8 cellular contexts compared by ENCODE assay signal in genomic region chr14:23056257-23056955, GRCh38. TPM values are rescaled to one million over a fixed set of nuclear protein-coding genes. Genes with fewer than 3 reads are reported as not detected.
DNase-seq lines count a peak whose midpoint lies in the region; ATAC-seq and TF ChIP-seq lines count a peak whose summit lies in the region.

No MANE protein-coding gene starts in this region.

- no peaks in the 10 kb centered on the region for H3K27me3 ChIP-seq in kidney epithelial cell (ENCODE audit: control insufficient read depth, insufficient read depth, low read length)

- H3K27me3 Mint-ChIP-seq in MCF 10A (ENCODE audit: insufficient read depth, unreplicated experiment) = no peaks in the 10 kb centered on the region

- intact Hi-C loops in MCF 10A (cut with micrococcal nuclease) = loop anchor here (1.0 to 5.0 kb wide), 2 partner anchors 53 to 234 kb away; no protein-coding TSS in a partner anchor

- peaks cover 44% of the 10 kb centered on the region for H3K36me3 Mint-ChIP-seq in MCF 10A (ENCODE audit: insufficient read depth, unreplicated experiment)

- no peaks in the 10 kb centered on the region for H3K9me3 Mint-ChIP-seq in MCF 10A (ENCODE audit: unreplicated experiment)

- DNase-seq in MCF 10A (ENCODE audit: unreplicated experiment) (peak; percentile 74), kidney epithelial cell (ENCODE audit: low read depth) (no peak), inferior parietal cortex (ENCODE audit: extremely low spot score) (no peak), HUDEP-2 (lab: John Stamatoyannopoulos, UW; ENCODE audit: unreplicated experiment in 76 of 76) (no peak)
- DNase-seq in stimulated activated CD4-positive, alpha-beta T cell treated with anti-CD3 and anti-CD28 coated beads, Interleukin-2, amount 100 ng/mL, for 48 hours = peak; percentile 49 to 62

- H3K36me3 ChIP-seq in kidney epithelial cell (ENCODE audit: control insufficient read depth, insufficient read depth, low read length) = peaks cover 3% of the 10 kb centered on the region

- peak; percentile 93 for TF ChIP-seq CTCF in GM12873 (IDR thresholded peaks at IDR 0.05; ENCODE audit: insufficient read depth, low read depth, low read length, missing control alignments)
- TF ChIP-seq CTCF in MCF 10A (IDR thresholded peaks at IDR 0.05; ENCODE audit: unreplicated experiment) = peak; percentile 60
- TF ChIP-seq CTCF in kidney epithelial cell (IDR thresholded peaks at IDR 0.05; ENCODE audit: insufficient read depth, low read length, poor library complexity, severe bottlenecking) = peak; percentile 92

- H3K4me1 Mint-ChIP-seq in MCF 10A (ENCODE audit: insufficient read depth, unreplicated experiment) = peaks cover 29% of the 10 kb centered on the region

- CTCF ChIA-PET in MCF 10A (lab: Yijun Ruan, JAX) = interaction anchor here (0.6 to 16.3 kb wide), 20 partner anchors 9 to 616 kb away, joined by 3 to 620 read pairs (median 6); partner anchors contain the start of gene AJUBA

- no TSS peak for BruUV-seq in MCF 10A (replicated peaks; lab: Mats Ljungman, UMichigan)

- peak overlapping the region; percentile 63 for H3K27ac Mint-ChIP-seq in MCF 10A (ENCODE audit: low read depth, unreplicated experiment)

- POLR2A ChIA-PET in MCF 10A (lab: Yijun Ruan, JAX) = interaction anchor here (0.9 to 3.5 kb wide), 5 partner anchors 12 to 77 kb away, joined by 3 to 15 read pairs (median 5); no protein-coding TSS in a partner anchor

- peak overlapping the region; percentile 83 for H3K4me3 Mint-ChIP-seq in MCF 10A (ENCODE audit: unreplicated experiment)

- peak; percentile 56 for ATAC-seq in HG02852 (IDR thresholded peaks at IDR 0.05; ENCODE audit: unreplicated experiment)
- ATAC-seq in SK-N-SH treated with all-trans-retinoic acid at 6 μM for 48 hours = peak; percentile 78

- H3K4me3 ChIP-seq in kidney epithelial cell (ENCODE audit: low read depth, low read length) = peak overlapping the region; percentile 49

TF ChIP-seq in SK-N-SH treated with all-trans-retinoic acid at 6 μM for 48 hours, 23 proteins besides CTCF, POLR2A, EP300 and RAD21:
- TF ChIP-seq SNAI2 (CRISPR knock-in tag; IDR thresholded peaks at IDR 0.05) = no peak
- no peak for TF ChIP-seq ARNTL (CRISPR knock-in tag; IDR thresholded peaks at IDR 0.05; ENCODE audit: borderline replicate concordance, low read depth)
- no peak for TF ChIP-seq CSRNP3 (CRISPR knock-in tag; IDR thresholded peaks at IDR 0.05)
- no peak for TF ChIP-seq TSHZ2 (CRISPR knock-in tag; IDR thresholded peaks at IDR 0.05)
- no peak for TF ChIP-seq TCF4 (CRISPR knock-in tag; IDR thresholded peaks at IDR 0.05; ENCODE audit: borderline replicate concordance)
- no peak for TF ChIP-seq RARB (CRISPR knock-in tag; IDR thresholded peaks at IDR 0.05)
- TF ChIP-seq BACH2 (CRISPR knock-in tag; IDR thresholded peaks at IDR 0.05; ENCODE audit: borderline replicate concordance) = no peak
- no peak for TF ChIP-seq ESRRG (CRISPR knock-in tag; IDR thresholded peaks at IDR 0.05)
- TF ChIP-seq PPARA (CRISPR knock-in tag; IDR thresholded peaks at IDR 0.05; ENCODE audit: borderline replicate concordance) = no peak

RNA-seq across cellular contexts. Expression of gene CDH24, which starts 0.9 kb away (rescaled TPM):
- total RNA-seq in MCF 10A (2022) = 2.6 and 4.9 TPM in 2 replicates
- 5.9 and 7.0 TPM in 2 replicates for total RNA-seq in kidney epithelial cell

RNA-seq across cellular contexts. Expression of gene PSMB11, which starts 14.4 kb away (rescaled TPM):
- total RNA-seq in MCF 10A (2022) = not detected in 2 replicates
- total RNA-seq in kidney epithelial cell = not detected in 2 replicates

RNA-seq across cellular contexts. Expression of gene PSMB5, which starts 21.7 kb away (rescaled TPM):
- total RNA-seq in MCF 10A (2022) (162 and 173 TPM in 2 replicates), kidney epithelial cell (199 and 244 TPM in 2 replicates)

RNA-seq across cellular contexts. Expression of gene ACIN1, which starts 38.5 kb away (rescaled TPM):
- total RNA-seq in MCF 10A (2022) (197 and 213 TPM in 2 replicates), kidney epithelial cell (72.6 and 83.4 TPM in 2 replicates)

RNA-seq across cellular contexts. Expression of gene C14orf119, which starts 38.9 kb away (rescaled TPM):
- total RNA-seq in MCF 10A (2022) = 39.6 and 54.8 TPM in 2 replicates
- total RNA-seq in kidney epithelial cell = 27.5 and 33.3 TPM in 2 replicates

Comparison
In these comparisons a context has a peak if more than half of its experiments do, and no peak if none do; other contexts are left out.
1. DNase-seq: peak in MCF 10A (single experiment) and stimulated activated CD4-positive, alpha-beta T cell treated with anti-CD3 and anti-CD28 coated beads, Interleukin-2, amount 100 ng/mL, for 48 hours (2 of 2); none in kidney epithelial cell (single experiment), inferior parietal cortex (single experiment) and HUDEP-2 (0 of 76).
2. Peak in every context shown above with its lines, with median percentiles within 50 percentile points of each other: CTCF ChIP-seq.